1 cellular context compared by ENCODE assay signal in genomic region chr4:128454281-128455075, GRCh38.
TF ChIP-seq lines count a peak whose summit lies in the region.

No MANE protein-coding gene starts in this region.

TF ChIP-seq in K562, 482 proteins besides CTCF, POLR2A, EP300 and RAD21 (continued from another document and continues in another):
- TF ChIP-seq E2F8 (IDR thresholded peaks at IDR 0.05; ENCODE audit: low read depth, partially characterized antibody): peak; percentile 30
- TF ChIP-seq MECOM (CRISPR knock-in tag; IDR thresholded peaks at IDR 0.05): peak; percentile 54; the same call in 1 of the 2 replicates
- TF ChIP-seq CTBP1 (IDR thresholded peaks at IDR 0.05; ENCODE audit: borderline replicate concordance): peak; percentile 99
- TF ChIP-seq ARID3A (IDR thresholded peaks at IDR 0.05; ENCODE audit: borderline replicate concordance, low read depth, low read length): peak; percentile 75
- TF ChIP-seq ZBTB11 (CRISPR knock-in tag; IDR thresholded peaks at IDR 0.05): no peak
- no peak for TF ChIP-seq TAF9B (IDR thresholded peaks at IDR 0.05; ENCODE audit: partially characterized antibody)
- TF ChIP-seq SMARCA4 (IDR thresholded peaks at IDR 0.05): peak; percentile 33; the same call in 1 of the 2 replicates
- no peak for TF ChIP-seq BHLHE40 (IDR thresholded peaks at IDR 0.05; ENCODE audit: low read length)
- TF ChIP-seq TCF3 (CRISPR knock-in tag; IDR thresholded peaks at IDR 0.05): peak; percentile 37; the same call in 1 of the 2 replicates
- TF ChIP-seq MTA3 (IDR thresholded peaks at IDR 0.05; ENCODE audit: borderline replicate concordance): no peak
- TF ChIP-seq TFE3 (CRISPR knock-in tag; IDR thresholded peaks at IDR 0.05): no peak
- TF ChIP-seq TFAP4 (CRISPR knock-in tag; IDR thresholded peaks at IDR 0.05; ENCODE audit: borderline replicate concordance): peak; percentile 83; the same call in 1 of the 2 replicates
- TF ChIP-seq ZNF592 (IDR thresholded peaks at IDR 0.05): peak; percentile 59; the same call in 1 of the 2 replicates
- peak; percentile 61 for TF ChIP-seq VEZF1 (CRISPR knock-in tag; IDR thresholded peaks at IDR 0.05)
- no peak; a peak in 1 of 4 replicates for TF ChIP-seq ARNT (IDR thresholded peaks at IDR 0.05)
- peak; percentile 42; the same call in 1 of the 2 replicates for TF ChIP-seq ZNF24 (IDR thresholded peaks at IDR 0.05)
- no peak for TF ChIP-seq PTRF (tag; IDR thresholded peaks at IDR 0.05)
- 0 out of 2 replicates have a peak, but pooled peaks have one; percentile 39 for TF ChIP-seq NCOA1 (IDR thresholded peaks at IDR 0.05; ENCODE audit: low read depth)
- TF ChIP-seq ZNF77 (CRISPR knock-in tag; IDR thresholded peaks at IDR 0.05): no peak
- TF ChIP-seq ZNF589 (CRISPR knock-in tag; IDR thresholded peaks at IDR 0.05; ENCODE audit: low read depth): peak; percentile 47; the same call in 1 of the 2 replicates
- TF ChIP-seq SRF (CRISPR knock-in tag; IDR thresholded peaks at IDR 0.05): 0 out of 4 replicates have a peak, but pooled peaks of 1 of the 2 experiments have one; percentile 47
- TF ChIP-seq MLLT1 (IDR thresholded peaks at IDR 0.05): peak in 1 of 2 experiments; percentile 88; a peak in 2 of 4 replicates
- TF ChIP-seq ATF3 (IDR thresholded peaks at IDR 0.05): peak; percentile 99
- TF ChIP-seq ATF3 (CRISPR knock-in tag; conservative IDR thresholded peaks at IDR 0.05): peak; percentile 91
- no peak for TF ChIP-seq DACH1 (IDR thresholded peaks at IDR 0.05; ENCODE audit: partially characterized antibody)
- TF ChIP-seq HDAC1 (IDR thresholded peaks at IDR 0.05): 0 out of 4 replicates have a peak, but pooled peaks of 1 of the 2 experiments have one; percentile 25
- no peak for TF ChIP-seq ZNF512 (tag; IDR thresholded peaks at IDR 0.05)
- peak in 1 of 2 experiments; percentile 75; a peak in 2 of 4 replicates for TF ChIP-seq MAZ (CRISPR knock-in tag; conservative IDR thresholded peaks at IDR 0.05 in 1 of 2, IDR thresholded peaks at IDR 0.05 in 1 of 2)
- TF ChIP-seq NR2F6 (CRISPR knock-in tag; IDR thresholded peaks at IDR 0.05): no peak
- TF ChIP-seq BRD9 (IDR thresholded peaks at IDR 0.05; ENCODE audit: low read depth, partially characterized antibody): peak; percentile 77
- TF ChIP-seq DPF2 (IDR thresholded peaks at IDR 0.05): peak; percentile 58; the same call in 1 of the 2 replicates
- peak; percentile 60 for TF ChIP-seq FOSL1 (tag; conservative IDR thresholded peaks at IDR 0.05)
- peak; percentile 93 for TF ChIP-seq ARID2 (IDR thresholded peaks at IDR 0.05)
- no peak for TF ChIP-seq ZNF263 (CRISPR knock-in tag; IDR thresholded peaks at IDR 0.05; ENCODE audit: borderline replicate concordance)
- TF ChIP-seq ATF1 (CRISPR knock-in tag; IDR thresholded peaks at IDR 0.05): no peak
- TF ChIP-seq ATF1 (tag; IDR thresholded peaks at IDR 0.05): peak; percentile 63
- TF ChIP-seq HDAC8 (tag; IDR thresholded peaks at IDR 0.05): no peak
- TF ChIP-seq HDAC3 (IDR thresholded peaks at IDR 0.05; ENCODE audit: borderline replicate concordance, partially characterized antibody): peak; percentile 43
- no peak for TF ChIP-seq TCF7 (IDR thresholded peaks at IDR 0.05; ENCODE audit: borderline replicate concordance)
- no peak for TF ChIP-seq SIRT6 (IDR thresholded peaks at IDR 0.05; ENCODE audit: low read depth, low read length)
